Comparison of ENCODE assay signal across 3 cellular contexts in genomic region chr13:64423467-64423866, GRCh38.
A peak's percentile ranks its signal among the peaks of the same experiment; 100 is the strongest.
TF ChIP-seq lines count a peak whose summit lies in the region.

No MANE protein-coding gene starts in this region.

TF ChIP-seq in HepG2, 621 proteins besides CTCF, POLR2A, EP300 and RAD21:
- TF ChIP-seq, protein P1, sequence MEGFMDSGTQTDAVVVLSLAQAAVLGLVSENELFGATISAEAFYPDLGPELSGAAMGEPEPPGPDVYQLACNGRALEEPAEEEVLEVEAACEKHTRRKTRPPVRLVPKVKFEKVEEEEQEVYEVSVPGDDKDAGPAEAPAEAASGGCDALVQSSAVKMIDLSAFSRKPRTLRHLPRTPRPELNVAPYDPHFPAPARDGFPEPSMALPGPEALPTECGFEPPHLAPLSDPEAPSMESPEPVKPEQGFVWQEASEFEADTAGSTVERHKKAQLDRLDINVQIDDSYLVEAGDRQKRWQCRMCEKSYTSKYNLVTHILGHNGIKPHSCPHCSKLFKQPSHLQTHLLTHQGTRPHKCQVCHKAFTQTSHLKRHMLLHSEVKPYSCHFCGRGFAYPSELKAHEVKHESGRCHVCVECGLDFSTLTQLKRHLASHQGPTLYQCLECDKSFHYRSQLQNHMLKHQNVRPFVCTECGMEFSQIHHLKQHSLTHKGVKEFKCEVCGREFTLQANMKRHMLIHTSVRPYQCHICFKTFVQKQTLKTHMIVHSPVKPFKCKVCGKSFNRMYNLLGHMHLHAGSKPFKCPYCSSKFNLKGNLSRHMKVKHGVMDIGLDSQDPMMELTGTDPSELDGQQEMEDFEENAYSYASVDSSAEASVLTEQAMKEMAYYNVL (CRISPR knock-in tag; IDR thresholded peaks at IDR 0.05; ENCODE audit: borderline replicate concordance) = no peak
- peak; percentile 82 for TF ChIP-seq MAFF (IDR thresholded peaks at IDR 0.05; ENCODE audit: low read depth, low read length)
- no peak for TF ChIP-seq MYPOP (CRISPR knock-in tag; IDR thresholded peaks at IDR 0.05)
- TF ChIP-seq MAFK (conservative IDR thresholded peaks at IDR 0.05 in 1 of 2, IDR thresholded peaks at IDR 0.05 in 1 of 2; ENCODE audit: low read length in 2 of 2) = peak; percentile 65 to 87; a peak in 3 of 4 replicates

TF ChIP-seq in IMR-90, 13 proteins besides CTCF, POLR2A, EP300 and RAD21:
- no peak for TF ChIP-seq CEBPB (IDR thresholded peaks at IDR 0.05; ENCODE audit: low read depth, low read length)
- no peak for TF ChIP-seq RFX5 (IDR thresholded peaks at IDR 0.05; ENCODE audit: low read depth, low read length)
- no peak for TF ChIP-seq FOS (IDR thresholded peaks at IDR 0.05; ENCODE audit: low read depth, low read length)
- TF ChIP-seq, protein P2, sequence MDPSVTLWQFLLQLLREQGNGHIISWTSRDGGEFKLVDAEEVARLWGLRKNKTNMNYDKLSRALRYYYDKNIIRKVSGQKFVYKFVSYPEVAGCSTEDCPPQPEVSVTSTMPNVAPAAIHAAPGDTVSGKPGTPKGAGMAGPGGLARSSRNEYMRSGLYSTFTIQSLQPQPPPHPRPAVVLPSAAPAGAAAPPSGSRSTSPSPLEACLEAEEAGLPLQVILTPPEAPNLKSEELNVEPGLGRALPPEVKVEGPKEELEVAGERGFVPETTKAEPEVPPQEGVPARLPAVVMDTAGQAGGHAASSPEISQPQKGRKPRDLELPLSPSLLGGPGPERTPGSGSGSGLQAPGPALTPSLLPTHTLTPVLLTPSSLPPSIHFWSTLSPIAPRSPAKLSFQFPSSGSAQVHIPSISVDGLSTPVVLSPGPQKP (IDR thresholded peaks at IDR 0.05; ENCODE audit: borderline replicate concordance, low read depth, low read length) = no peak
- TF ChIP-seq USF2 (IDR thresholded peaks at IDR 0.05; ENCODE audit: low read depth, low read length) = no peak
- peak; percentile 88 for TF ChIP-seq MAFK (IDR thresholded peaks at IDR 0.05; ENCODE audit: low read depth, low read length)
- TF ChIP-seq SMC3 (IDR thresholded peaks at IDR 0.05; ENCODE audit: low read depth, low read length) = no peak
TF ChIP-seq in IMR-90: peak in this region for 1.

TF ChIP-seq in H1, 55 proteins besides CTCF, POLR2A, EP300 and RAD21:
- TF ChIP-seq JUN (IDR thresholded peaks at IDR 0.05; ENCODE audit: low read depth, low read length) (no peak), TEAD4 (IDR thresholded peaks at IDR 0.05; ENCODE audit: low read depth, low read length) (no peak), HDAC2 (IDR thresholded peaks at IDR 0.05; ENCODE audit: borderline replicate concordance in 1 of 2, low read depth in 2 of 2, low read length in 2 of 2) (no peak), JUND (IDR thresholded peaks at IDR 0.05; ENCODE audit: low read length) (no peak), MAFK (IDR thresholded peaks at IDR 0.05; ENCODE audit: low read depth, low read length) (peak; percentile 8; the same call in 1 of the 2 replicates), ATF2 (IDR thresholded peaks at IDR 0.05; ENCODE audit: low read length) (no peak)
